14 cellular contexts compared by ENCODE assay signal in genomic region chr19:14097532-14098151, GRCh38. TPM values are rescaled to one million over a fixed set of nuclear protein-coding genes. Genes with fewer than 3 reads are reported as not detected.
DNase-seq lines count a peak whose midpoint lies in the region; ATAC-seq and TF ChIP-seq lines count a peak whose summit lies in the region.
"Had no signal": no experiment of that assay in that cellular context is flagged by ENCODE, and none has a peak within 500 bp of the region (broad histone marks: within the 10 kb centered on the region; RNA-seq: fewer than 3 reads in every experiment).

No MANE protein-coding gene starts in this region.

- POLR2A ChIA-PET in WTC11 (lab: Charles Lee) = no interaction called here

- H3K36me3 Mint-ChIP-seq in WTC11 (peaks cover 12% of the 10 kb centered on the region), type B pancreatic cell (peaks cover 14% of the 10 kb centered on the region)

- H3K27me3 Mint-ChIP-seq in WTC11 (ENCODE audit: low read depth) (peaks cover 19% of the 10 kb centered on the region), type B pancreatic cell (no peaks in the 10 kb centered on the region)
- H3K27me3 Mint-ChIP-seq: activated CD4-positive, alpha-beta T cell treated with anti-CD3 and anti-CD28 coated beads, Interleukin-2, amount 10 ng/mL, durations not matched to agents 24 days and 14 days had no signal

- H3K4me3 Mint-ChIP-seq in WTC11 (no peak overlapping the region), type B pancreatic cell (no peak overlapping the region)
- H3K4me3 Mint-ChIP-seq: activated CD4-positive, alpha-beta T cell treated with anti-CD3 and anti-CD28 coated beads, Interleukin-2, amount 10 ng/mL, durations not matched to agents 24 days and 14 days; activated T-cell treated with anti-CD3 and anti-CD28 coated beads, Interleukin-2, amount 50 U/mL, for 72 hours had no signal

- intact Hi-C loops in heart left ventricle (cut with DNase I) = no loop called here
- intact Hi-C loops in Right ventricle myocardium inferior (cut with DNase I) = no loop called here
- intact Hi-C loops in left lung (cut with DNase I) = no loop called here

- H3K4me1 Mint-ChIP-seq in WTC11 (no peaks in the 10 kb centered on the region), type B pancreatic cell (ENCODE audit: unreplicated experiment) (no peaks in the 10 kb centered on the region)

- H3K27me3 ChIP-seq in heart left ventricle = no peaks in the 10 kb centered on the region
- no peaks in the 10 kb centered on the region for H3K27me3 ChIP-seq in gastroesophageal sphincter
- no peaks in the 10 kb centered on the region for H3K27me3 ChIP-seq in left lung
- H3K27me3 ChIP-seq: ascending aorta had no signal

- H3K27ac ChIP-seq in heart left ventricle (peak overlapping the region in 1 of 12 donors; percentile 39), gastroesophageal sphincter (no peak overlapping the region), left lung (no peak overlapping the region)
- H3K27ac ChIP-seq: ascending aorta had no signal

- H3K36me3 ChIP-seq in heart left ventricle (peaks cover 0 to 76% (median 64%) of the 10 kb centered on the region in 9 donors), gastroesophageal sphincter (peaks cover 0 to 70% of the 10 kb centered on the region in 2 donors), left lung (peaks cover 0 to 76% of the 10 kb centered on the region in 2 donors)

- no peak for TF ChIP-seq POLR2A in heart left ventricle (IDR thresholded peaks at IDR 0.05)
- no peak for TF ChIP-seq POLR2A in gastroesophageal sphincter (IDR thresholded peaks at IDR 0.05)

- H3K4me1 ChIP-seq in heart left ventricle = peaks cover 0 to 13% (median 6%) of the 10 kb centered on the region in 12 donors
- peaks cover 0 to 8% (median 0%) of the 10 kb centered on the region in 3 donors for H3K4me1 ChIP-seq in gastroesophageal sphincter
- H3K4me1 ChIP-seq in left lung = no peaks in the 10 kb centered on the region
- H3K4me1 ChIP-seq: ascending aorta had no signal

- H3K9me3 ChIP-seq in heart left ventricle (peaks cover 0 to 12% (median 7%) of the 10 kb centered on the region in 12 donors), gastroesophageal sphincter (peaks cover 0 to 11% (median 0%) of the 10 kb centered on the region in 3 donors), left lung (peaks cover 0 to 11% of the 10 kb centered on the region in 2 donors)

- TF ChIP-seq EP300 in gastroesophageal sphincter (IDR thresholded peaks at IDR 0.05) = no peak

- no peak for DNase-seq in heart left ventricle
- no peak for DNase-seq in Right ventricle myocardium inferior (ENCODE audit: missing footprints)
- peak; percentile 53 for DNase-seq in WTC11 (ENCODE audit: low spot score)
- no peak for DNase-seq in type B pancreatic cell (ENCODE audit: extremely low spot score, unreplicated experiment)
- no peak for DNase-seq in left lung
- DNase-seq: activated CD4-positive, alpha-beta T cell treated with anti-CD3 and anti-CD28 coated beads, Interleukin-2, amount 10 ng/mL, durations not matched to agents 24 days and 14 days; activated T-cell treated with anti-CD3 and anti-CD28 coated beads, Interleukin-2, amount 50 U/mL, for 72 hours; hypothalamus; occipital lobe had no signal

- TF ChIP-seq CTCF in heart left ventricle (IDR thresholded peaks at IDR 0.05) (peak in 10 of 12 donors; percentile 8 to 44 (median 21)), WTC11 (IDR thresholded peaks at IDR 0.05) (0 out of 2 replicates have a peak, but pooled peaks have one; percentile 6), gastroesophageal sphincter (IDR thresholded peaks at IDR 0.05) (peak in 3 of 4 experiments; percentile 27 to 40 (median 38)), type B pancreatic cell (conservative IDR thresholded peaks at IDR 0.05) (peak; percentile 14), left lung (IDR thresholded peaks at IDR 0.05) (no peak)

- no peak overlapping the region for H3K27ac Mint-ChIP-seq in WTC11
- H3K27ac Mint-ChIP-seq in type B pancreatic cell = no peak overlapping the region
- H3K27ac Mint-ChIP-seq: activated CD4-positive, alpha-beta T cell treated with anti-CD3 and anti-CD28 coated beads, Interleukin-2, amount 10 ng/mL, durations not matched to agents 24 days and 14 days; activated T-cell treated with anti-CD3 and anti-CD28 coated beads, Interleukin-2, amount 50 U/mL, for 72 hours had no signal

- WGBS in heart left ventricle, 4 donors = 75 to 80% (median 77%) methylated on average over 19 to 21 of the region's 21 CpGs
- 62% methylated on average over 4 of the region's 21 CpGs; no CpG with 5 or more reads in 1 of the 2 donors for WGBS in gastroesophageal sphincter (ENCODE audit: low coverage in 1 of 2), 2 donors

- peak in 3 of 4 donors; percentile 8 to 36 (median 19) for ATAC-seq in heart left ventricle
- no peak for ATAC-seq in Right ventricle myocardium inferior
- peak; percentile 69 for ATAC-seq in WTC11
- no peak for ATAC-seq in gastroesophageal sphincter
- ATAC-seq in GM21786 (IDR thresholded peaks at IDR 0.05; ENCODE audit: unreplicated experiment) = no peak
- ATAC-seq in GM21381 (IDR thresholded peaks at IDR 0.05; ENCODE audit: unreplicated experiment) = no peak
- ATAC-seq in left lung = no peak
- ATAC-seq: activated T-cell treated with anti-CD3 and anti-CD28 coated beads, Interleukin-2, amount 50 U/mL, for 72 hours had no signal

- H3K9me3 Mint-ChIP-seq in WTC11 (peaks cover 13% of the 10 kb centered on the region), type B pancreatic cell (no peaks in the 10 kb centered on the region)

- CTCF ChIA-PET in WTC11 (lab: Charles Lee) = interaction anchor here (1.1 kb wide), 1 partner anchor 26 kb away, joined by 3 read pairs; the partner anchor contains the start of gene MISP3

- H3K4me3 ChIP-seq in heart left ventricle = no peak overlapping the region
- no peak overlapping the region for H3K4me3 ChIP-seq in gastroesophageal sphincter
- H3K4me3 ChIP-seq in left lung = no peak overlapping the region
- H3K4me3 ChIP-seq: ascending aorta had no signal

TF ChIP-seq in WTC11, 78 proteins besides CTCF, POLR2A, EP300 and RAD21 (continues in another document):
- TF ChIP-seq ERG (CRISPR knock-in tag; IDR thresholded peaks at IDR 0.05) = no peak
- TF ChIP-seq ATF6 (CRISPR knock-in tag; IDR thresholded peaks at IDR 0.05) = no peak
- TF ChIP-seq GRHL2 (CRISPR knock-in tag; IDR thresholded peaks at IDR 0.05; ENCODE audit: insufficient replicate concordance, severe bottlenecking) = no peak
- no peak for TF ChIP-seq ZNF263 (CRISPR knock-in tag; IDR thresholded peaks at IDR 0.05; ENCODE audit: low read depth)

RNA-seq across cellular contexts. Expression of gene SAMD1, which starts 7.1 kb away (rescaled TPM):
- total RNA-seq in heart left ventricle = 10 to 100 TPM; 30.5 to 55.5 (median 38.3) TPM
- 10 to 100 TPM; 26.7 to 62.6 TPM for polyA plus RNA-seq in heart left ventricle
- 60.2 TPM for total RNA-seq in Right ventricle myocardium inferior
- 113 to 131 TPM (median 116 TPM) in 3 replicates for total RNA-seq in WTC11 (2021)
- total RNA-seq in gastroesophageal sphincter = 10 to 100 TPM; 21.9 to 61.3 (median 41.3) TPM
- total RNA-seq in type B pancreatic cell (ENCODE audit: low replicate concordance) = 42.7 and 55.9 TPM in 2 replicates
- 10 to 100 TPM; 40.4 to 56.9 TPM for total RNA-seq in left lung

RNA-seq across cellular contexts. Expression of gene C19orf67, which starts 12.1 kb away (rescaled TPM):
- total RNA-seq in heart left ventricle (not detected), Right ventricle myocardium inferior (not detected), WTC11 (2021) (0.35 to 0.87 TPM (median 0.41 TPM) in 3 replicates), gastroesophageal sphincter (not detected), type B pancreatic cell (ENCODE audit: low replicate concordance) (not detected in 2 replicates), left lung (not detected)
- polyA plus RNA-seq in heart left ventricle = not detected
- total RNA-seq: activated T-cell treated with anti-CD3 and anti-CD28 coated beads, Interleukin-2, amount 50 U/mL, for 72 hours; ascending aorta; lung microvascular endothelial cell; occipital lobe had no signal

RNA-seq across cellular contexts. Expression of gene PRKACA, which starts 19.9 kb away (rescaled TPM):
- total RNA-seq in heart left ventricle (100 to 1,000 TPM; 216 to 554 (median 459) TPM), Right ventricle myocardium inferior (494 TPM), WTC11 (2021) (37.8 to 48.0 TPM (median 41.7 TPM) in 3 replicates), gastroesophageal sphincter (100 to 1,000 TPM in 1 of 4 donors, 10 to 100 TPM in 3; 62.3 to 138 (median 76.6) TPM), type B pancreatic cell (ENCODE audit: low replicate concordance) (55.3 and 88.1 TPM in 2 replicates), left lung (100 to 1,000 TPM in 1 of 2 donors, 10 to 100 TPM in 1; 81.5 to 118 TPM)
- 100 to 1,000 TPM; 234 to 327 TPM for polyA plus RNA-seq in heart left ventricle

RNA-seq across cellular contexts. Expression of gene MISP3, which starts 25.1 kb away (rescaled TPM):
- 10 to 100 TPM in 1 of 9 donors, 1 to 10 TPM in 8; 3.5 to 28.7 (median 5.7) TPM for total RNA-seq in heart left ventricle
- 10 to 100 TPM in 1 of 2 donors, 1 to 10 TPM in 1; 5.7 to 10.0 TPM for polyA plus RNA-seq in heart left ventricle
- total RNA-seq in Right ventricle myocardium inferior = 7.3 TPM
- 2.4 to 3.4 TPM (median 3.2 TPM) in 3 replicates for total RNA-seq in WTC11 (2021)
- 1 to 10 TPM; 2.7 to 9.5 (median 5.6) TPM for total RNA-seq in gastroesophageal sphincter
- 3.1 and 3.6 TPM in 2 replicates for total RNA-seq in type B pancreatic cell (ENCODE audit: low replicate concordance)
- 10 to 100 TPM in 1 of 2 donors, 1 to 10 TPM in 1; 6.3 to 10.8 TPM for total RNA-seq in left lung
- total RNA-seq: lung microvascular endothelial cell had no signal

RNA-seq across cellular contexts. Expression of gene PALM3, which starts 35.8 kb away (rescaled TPM):
- under 1 TPM in 3 of 9 donors, not detected in 6; 0.14 to 0.60 (median 0.32) TPM for total RNA-seq in heart left ventricle
- under 1 TPM; 0.06 to 0.30 TPM for polyA plus RNA-seq in heart left ventricle
- 0.41 TPM for total RNA-seq in Right ventricle myocardium inferior
- 25.9 to 31.1 TPM (median 28.6 TPM) in 3 replicates for total RNA-seq in WTC11 (2021)
- total RNA-seq in gastroesophageal sphincter = not detected
- 0.83 and 8.1 TPM in 2 replicates for total RNA-seq in type B pancreatic cell (ENCODE audit: low replicate concordance)
- 1 to 10 TPM; 6.0 to 8.7 TPM for total RNA-seq in left lung
- total RNA-seq: activated CD4-positive, alpha-beta T cell treated with anti-CD3 and anti-CD28 coated beads, Interleukin-2, amount 10 ng/mL, durations not matched to agents 24 days and 14 days; lung microvascular endothelial cell had no signal

Comparison
In these comparisons a context has a peak if more than half of its experiments do, and no peak if none do; other contexts are left out.
1. ATAC-seq: peak in heart left ventricle (3 of 4) and WTC11 (single experiment); none in Right ventricle myocardium inferior (single experiment), gastroesophageal sphincter (single experiment), GM21786 (single experiment), GM21381 (single experiment) and left lung (single experiment).
2. CTCF ChIP-seq: peak in heart left ventricle (10 of 12), WTC11 (single experiment), gastroesophageal sphincter (3 of 4) and type B pancreatic cell (single experiment); none in left lung (0 of 2).